16 cellular contexts compared by ENCODE assay signal in the genomic region with DNA sequence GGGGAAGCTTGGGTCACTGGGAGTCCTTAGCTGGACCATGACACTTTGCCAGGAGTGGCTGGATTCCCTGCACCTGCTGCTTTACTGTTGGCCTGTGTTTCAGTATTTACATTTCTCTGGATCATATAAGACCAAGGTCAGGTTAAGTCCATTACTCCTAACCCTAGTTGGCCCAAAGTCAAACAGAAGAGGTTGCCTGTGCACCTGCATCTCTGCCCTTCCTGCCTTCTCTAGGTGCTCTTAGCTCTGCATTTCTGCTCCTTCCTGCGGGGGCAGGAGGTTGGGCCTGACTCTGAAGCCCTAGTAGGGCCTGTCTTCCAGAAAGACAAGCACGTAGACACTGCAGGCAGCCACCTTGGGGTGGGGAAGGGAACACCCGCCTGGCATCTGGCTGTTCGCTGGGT.
A peak's percentile ranks its signal among the peaks of the same experiment; 100 is the strongest.
DNase-seq lines count a peak whose midpoint lies in the region; ATAC-seq and TF ChIP-seq lines count a peak whose summit lies in the region.
"Had no signal": no experiment of that assay in that cellular context is flagged by ENCODE, and none has a peak within 500 bp of the region (broad histone marks: within the 10 kb centered on the region; RNA-seq: fewer than 3 reads in every experiment).

No MANE protein-coding gene starts in this region.

- peak overlapping the region; percentile 72 for H3K27ac Mint-ChIP-seq in activated T-helper 17 cell treated with anti-CD3 and anti-CD28 coated beads, Interleukin-2, amount 50 U/mL, for 72 hours
- H3K27ac Mint-ChIP-seq in stimulated activated naive CD8-positive, alpha-beta T cell treated with anti-CD3 and anti-CD28 coated beads, Interleukin-15, amount 100 ng/mL, for 72 hours, result no peak overlapping the region
- H3K27ac Mint-ChIP-seq: activated T-cell treated with anti-CD3 and anti-CD28 coated beads, Interleukin-2, amount 50 U/mL, for 24 hours had no signal

- H3K36me3 Mint-ChIP-seq in activated T-helper 17 cell treated with anti-CD3 and anti-CD28 coated beads, Interleukin-2, amount 50 U/mL, for 72 hours (ENCODE audit: low read depth), result peaks cover 6% of the 10 kb centered on the region

- TF ChIP-seq EP300 in ovary (IDR thresholded peaks at IDR 0.05), result no peak

- WGBS in ovary, 3 donors, result 91 to 94% (median 92%) methylated on average over 4 of the region's 4 CpGs
- WGBS in heart left ventricle, 4 donors, result 87 to 94% (median 91%) methylated on average over 4 of the region's 4 CpGs

- no peaks in the 10 kb centered on the region for H3K4me1 ChIP-seq in ovary (ENCODE audit: insufficient read depth)
- H3K4me1 ChIP-seq in heart left ventricle, result peaks cover 0 to 24% (median 0%) of the 10 kb centered on the region in 12 donors
- H3K4me1 ChIP-seq: gastroesophageal sphincter had no signal

- H3K4me3 ChIP-seq in ovary (no peak overlapping the region), heart left ventricle (no peak overlapping the region)
- H3K4me3 ChIP-seq: dorsolateral prefrontal cortex, gastroesophageal sphincter, left lung had no signal

- TF ChIP-seq POLR2A in ovary (IDR thresholded peaks at IDR 0.05), result no peak
- no peak for TF ChIP-seq POLR2A in heart left ventricle (IDR thresholded peaks at IDR 0.05)

- peaks cover 21% of the 10 kb centered on the region for H3K4me1 Mint-ChIP-seq in activated T-helper 17 cell treated with anti-CD3 and anti-CD28 coated beads, Interleukin-2, amount 50 U/mL, for 72 hours
- peaks cover 35% of the 10 kb centered on the region for H3K4me1 Mint-ChIP-seq in stimulated activated naive CD8-positive, alpha-beta T cell treated with anti-CD3 and anti-CD28 coated beads, Interleukin-15, amount 100 ng/mL, for 72 hours

- no peaks in the 10 kb centered on the region for H3K27me3 ChIP-seq in ovary
- H3K27me3 ChIP-seq in heart left ventricle, result peaks cover 0 to 18% (median 0%) of the 10 kb centered on the region in 9 donors

- TF ChIP-seq CTCF in ovary (IDR thresholded peaks at IDR 0.05) (no peak), heart left ventricle (IDR thresholded peaks at IDR 0.05) (no peak)

- H3K9me3 Mint-ChIP-seq in activated T-helper 17 cell treated with anti-CD3 and anti-CD28 coated beads, Interleukin-2, amount 50 U/mL, for 72 hours, result no peaks in the 10 kb centered on the region
- H3K9me3 Mint-ChIP-seq in stimulated activated naive CD8-positive, alpha-beta T cell treated with anti-CD3 and anti-CD28 coated beads, Interleukin-15, amount 100 ng/mL, for 72 hours, result no peaks in the 10 kb centered on the region
- H3K9me3 Mint-ChIP-seq: activated T-cell treated with anti-CD3 and anti-CD28 coated beads, Interleukin-2, amount 50 U/mL, for 24 hours had no signal

- intact Hi-C loops in ovary (cut with DNase I), result no loop called here
- intact Hi-C loops in heart left ventricle (cut with DNase I), result loop anchor here in 8 of 10 donors (2.0 to 10.0 kb wide), 11 partner anchors 75 to 912 kb away; a partner anchor contains a TSS

- no peak overlapping the region for H3K4me3 Mint-ChIP-seq in activated T-helper 17 cell treated with anti-CD3 and anti-CD28 coated beads, Interleukin-2, amount 50 U/mL, for 72 hours
- no peak overlapping the region for H3K4me3 Mint-ChIP-seq in stimulated activated naive CD8-positive, alpha-beta T cell treated with anti-CD3 and anti-CD28 coated beads, Interleukin-15, amount 100 ng/mL, for 72 hours
- H3K4me3 Mint-ChIP-seq: activated T-cell treated with anti-CD3 and anti-CD28 coated beads, Interleukin-2, amount 50 U/mL, for 24 hours had no signal

- no peaks in the 10 kb centered on the region for H3K27me3 Mint-ChIP-seq in activated T-helper 17 cell treated with anti-CD3 and anti-CD28 coated beads, Interleukin-2, amount 50 U/mL, for 72 hours
- peaks cover 30% of the 10 kb centered on the region for H3K27me3 Mint-ChIP-seq in stimulated activated naive CD8-positive, alpha-beta T cell treated with anti-CD3 and anti-CD28 coated beads, Interleukin-15, amount 100 ng/mL, for 72 hours
- H3K27me3 Mint-ChIP-seq: activated T-cell treated with anti-CD3 and anti-CD28 coated beads, Interleukin-2, amount 50 U/mL, for 24 hours had no signal

- H3K36me3 ChIP-seq in ovary, result no peaks in the 10 kb centered on the region
- H3K36me3 ChIP-seq in heart left ventricle, result no peaks in the 10 kb centered on the region
- H3K36me3 ChIP-seq: gastroesophageal sphincter, left lung had no signal

- no peaks in the 10 kb centered on the region for H3K9me3 ChIP-seq in ovary
- no peaks in the 10 kb centered on the region for H3K9me3 ChIP-seq in heart left ventricle
- H3K9me3 ChIP-seq: gastroesophageal sphincter, left lung had no signal

- H3K27ac ChIP-seq in ovary, result no peak overlapping the region
- H3K27ac ChIP-seq in heart left ventricle, result no peak overlapping the region
- H3K27ac ChIP-seq: dorsolateral prefrontal cortex, gastroesophageal sphincter, left lung had no signal

- no peak for ATAC-seq in activated T-helper 17 cell treated with anti-CD3 and anti-CD28 coated beads, Interleukin-2, amount 50 U/mL, for 72 hours (replicated peaks)
- ATAC-seq in heart left ventricle (no peak), HG02678 (IDR thresholded peaks at IDR 0.05; ENCODE audit: unreplicated experiment) (no peak)
- ATAC-seq in stimulated activated naive CD8-positive, alpha-beta T cell treated with anti-CD3 and anti-CD28 coated beads, Interleukin-15, amount 100 ng/mL, for 72 hours, result no peak
- ATAC-seq: gastroesophageal sphincter, Right ventricle myocardium inferior had no signal

- DNase-seq in stimulated activated CD4-positive, alpha-beta T cell treated with anti-CD3 and anti-CD28 coated beads, Interleukin-15, amount 100 ng/mL, for 24 hours, result peak; percentile 10
- DNase-seq in stimulated activated CD4-positive, alpha-beta T cell treated with anti-CD3 and anti-CD28 coated beads, Interleukin-12 subunit alpha, Interleukin-12 subunit beta, amount 100 ng/mL, for 4 hours, result no peak
- DNase-seq in NCI-H2196 (lab: John Stamatoyannopoulos, UW; ENCODE audit: unreplicated experiment) (peak; percentile 79), ovary (no peak), heart left ventricle (no peak)
- DNase-seq in stimulated activated naive CD8-positive, alpha-beta T cell treated with anti-CD3 and anti-CD28 coated beads, Interleukin-15, amount 100 ng/mL, for 72 hours, result no peak
- DNase-seq: activated CD4-positive, CD25-positive, alpha-beta regulatory T cell treated with anti-CD3 and anti-CD28 coated beads, Interleukin-2, amount 50 U/mL, for 72 hours; activated T-cell treated with anti-CD3 and anti-CD28 coated beads, Interleukin-2, amount 50 U/mL, for 24 hours; dorsolateral prefrontal cortex; left lung; stimulated activated CD4-positive, alpha-beta T cell treated with anti-CD3 and anti-CD28 coated beads, Interleukin-4, amount 100 ng/mL, for 4 hours; stimulated activated CD8-positive, alpha-beta memory T cell treated with anti-CD3 and anti-CD28 coated beads, Interleukin-4, amount 100 ng/mL, for 48 hours had no signal

Comparison
In these comparisons a context has a peak if more than half of its experiments do, and no peak if none do; other contexts are left out.
1. DNase-seq: peak in stimulated activated CD4-positive, alpha-beta T cell treated with anti-CD3 and anti-CD28 coated beads, Interleukin-15, amount 100 ng/mL, for 24 hours (single experiment) and NCI-H2196 (single experiment); none in stimulated activated CD4-positive, alpha-beta T cell treated with anti-CD3 and anti-CD28 coated beads, Interleukin-12 subunit alpha, Interleukin-12 subunit beta, amount 100 ng/mL, for 4 hours (single experiment), ovary (0 of 5), heart left ventricle (0 of 5) and stimulated activated naive CD8-positive, alpha-beta T cell treated with anti-CD3 and anti-CD28 coated beads, Interleukin-15, amount 100 ng/mL, for 72 hours (0 of 2).
2. intact Hi-C loops: an anchor here in heart left ventricle (2.0 to 10.0 kb wide); none called in ovary.